In the genomic region with DNA sequence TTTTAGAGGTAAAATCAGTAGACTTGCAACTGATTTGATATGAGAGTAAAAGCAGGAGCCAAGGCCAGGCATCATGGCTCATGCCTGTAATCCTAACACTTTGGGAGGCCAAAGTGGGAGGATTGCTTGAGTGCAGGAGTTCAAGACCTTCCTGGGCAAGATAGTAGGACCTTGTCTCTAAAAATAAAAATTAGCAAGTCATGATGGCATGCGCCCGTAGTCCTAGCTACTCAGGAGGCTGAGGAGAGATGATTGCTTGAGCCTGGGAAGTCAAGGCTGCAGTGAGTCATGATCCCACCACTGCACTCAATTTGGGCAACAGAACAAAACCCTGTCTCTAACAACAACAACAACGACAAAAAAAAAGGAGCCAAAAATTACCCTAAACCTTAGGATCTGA, we compare ENCODE assay signal across 1 cellular context.
TF ChIP-seq lines count a peak whose summit lies in the region.

No MANE protein-coding gene starts in this region.

TF ChIP-seq in GM23338, 12 proteins besides CTCF, POLR2A, EP300 and RAD21 (continued from another document):
- TF ChIP-seq ZNF462 (CRISPR knock-in tag; IDR thresholded peaks at IDR 0.05), result no peak
TF ChIP-seq in GM23338: peak in this region for 0.
